ENCODE assay signal across 8 cellular contexts in the genomic region with DNA sequence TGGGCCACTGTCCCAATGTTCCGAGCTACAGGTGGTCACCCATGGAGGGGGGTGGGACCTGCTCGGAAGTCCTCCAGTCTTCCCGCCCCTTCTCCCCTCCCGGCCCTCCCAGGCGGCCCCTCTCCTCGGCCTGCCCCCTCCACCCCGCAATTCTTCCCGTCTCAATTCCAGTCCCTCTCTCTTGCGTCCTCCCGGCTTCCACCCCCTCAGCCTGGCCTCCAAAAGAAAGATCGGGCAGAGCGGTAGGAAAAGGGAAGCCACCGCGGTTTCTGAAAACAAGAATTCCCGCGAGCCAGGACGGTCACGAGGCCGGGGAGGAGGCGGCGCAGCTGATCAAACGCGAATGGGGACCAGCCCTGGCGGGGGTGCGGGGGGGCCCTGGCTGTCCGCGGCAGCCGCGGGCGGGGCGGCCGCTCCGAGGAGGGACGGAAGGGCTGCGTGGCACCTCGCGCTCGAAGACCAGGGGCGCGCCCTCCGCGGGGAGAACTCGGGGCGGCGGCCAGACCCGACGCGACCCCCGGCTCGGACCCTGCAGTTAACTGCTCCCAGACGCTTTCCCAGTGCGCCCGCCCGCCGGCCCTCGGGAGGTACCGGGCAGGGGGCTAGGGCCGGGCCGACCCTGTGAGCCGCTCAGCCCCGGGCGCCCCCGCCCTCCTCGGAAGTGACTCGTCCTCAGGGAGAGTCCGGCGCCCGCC. TPM values are rescaled to one million over a fixed set of nuclear protein-coding genes. Genes with fewer than 3 reads are reported as not detected.
A peak's percentile ranks its signal among the peaks of the same experiment; 100 is the strongest.
DNase-seq lines count a peak whose midpoint lies in the region; ATAC-seq and TF ChIP-seq lines count a peak whose summit lies in the region.

No MANE protein-coding gene starts in this region.

- 3% methylated on average over 16 of the region's 68 CpGs for WGBS in hepatocyte (ENCODE audit: low lambda C conversion rate, missing lambda C conversion rate)

- H4K20me1 ChIP-seq in hepatocyte (ENCODE audit: insufficient read depth, poor library complexity, severe bottlenecking) = peaks cover 31% of the 10 kb centered on the region

- peaks cover 30% of the 10 kb centered on the region for H3K4me1 ChIP-seq in hepatocyte (ENCODE audit: insufficient read depth)

- H3K27ac ChIP-seq in hepatocyte = peak overlapping the region; percentile 97

- peaks cover 52% of the 10 kb centered on the region for H3K79me2 ChIP-seq in hepatocyte

- no peaks in the 10 kb centered on the region for H3K27me3 ChIP-seq in hepatocyte

- ATAC-seq in HG03097 (IDR thresholded peaks at IDR 0.05; ENCODE audit: low FRiP score, unreplicated experiment) = no peak

- no peaks in the 10 kb centered on the region for H3K9me3 ChIP-seq in hepatocyte (ENCODE audit: low read depth)

- no peak for TF ChIP-seq CTCF in astrocyte of the cerebellum (IDR thresholded peaks at IDR 0.05; ENCODE audit: low read depth, low read length, missing control alignments)
- TF ChIP-seq CTCF in hepatocyte (IDR thresholded peaks at IDR 0.05; ENCODE audit: poor library complexity) = no peak

- in situ Hi-C loops in astrocyte of the cerebellum (cut with HindIII; ENCODE audit: low sequenced_read_pairs) = no loop called here

- H2AFZ ChIP-seq in hepatocyte = peak overlapping the region; percentile 0

- DNase-seq in NCI-H345 (lab: John Stamatoyannopoulos, UW) = peak; percentile 28
- DNase-seq in NCI-H345 treated with DMSO at 0.1 percent for 48 hours (lab: John Stamatoyannopoulos, UW; ENCODE audit: unreplicated experiment) = no peak
- peak; percentile 91 for DNase-seq in M059J (ENCODE audit: low read depth)
- DNase-seq in astrocyte of the cerebellum (ENCODE audit: low read depth) = no peak
- DNase-seq in hepatocyte (ENCODE audit: low spot score) = peak; percentile 89
- peak; percentile 67 for DNase-seq in pons (ENCODE audit: low spot score)
- DNase-seq in stimulated activated naive CD4-positive, alpha-beta T cell (lab: John Stamatoyannopoulos, UW) = no peak

- no peaks in the 10 kb centered on the region for H3K9me2 ChIP-seq in hepatocyte (replicated peaks; ENCODE audit: insufficient read depth)

- H3K4me3 ChIP-seq in astrocyte of the cerebellum (ENCODE audit: low read depth, low read length) = peak overlapping the region; percentile 82
- peak overlapping the region; percentile 95 for H3K4me3 ChIP-seq in hepatocyte

- no peaks in the 10 kb centered on the region for H3K36me3 ChIP-seq in hepatocyte (replicated peaks; ENCODE audit: insufficient read depth, low read depth)

- peak overlapping the region; percentile 92 for H3K4me2 ChIP-seq in hepatocyte

RNA-seq across cellular contexts. Expression of a gene that starts 1.0 kb away (rescaled TPM):
- 75.3 and 89.8 TPM in 2 replicates for total RNA-seq in M059J (2014; rRNA removed; shearing (Covaris generic))
- 83.8 and 86.6 TPM in 2 replicates for total RNA-seq in hepatocyte
- 89.2 and 90.8 TPM in 2 replicates for polyA plus RNA-seq in hepatocyte

Comparison
In these comparisons a context has a peak if more than half of its experiments do, and no peak if none do; other contexts are left out.
1. DNase-seq: peak in NCI-H345 (single experiment), M059J (single experiment), hepatocyte (single experiment) and pons (single experiment); none in NCI-H345 treated with DMSO at 0.1 percent for 48 hours (single experiment), astrocyte of the cerebellum (single experiment) and stimulated activated naive CD4-positive, alpha-beta T cell (0 of 6).